In genomic region chr16:24742610-24743009, GRCh38 we compare ENCODE assay signal across 6 cellular contexts. TPM values are rescaled to one million over a fixed set of nuclear protein-coding genes. Genes with fewer than 3 reads are reported as not detected.
DNase-seq lines count a peak whose midpoint lies in the region; ATAC-seq and TF ChIP-seq lines count a peak whose summit lies in the region.
"Not testable (repeated sequence)": the region's sequence is repeated elsewhere in the genome, so short reads cannot be mapped to it uniquely, and the experiment has no call there.

No MANE protein-coding gene starts in this region.

- not testable (repeated sequence) for DNase-seq in T-helper 17 cell; left lung; naive thymus-derived CD4-positive, alpha-beta T cell; gastrocnemius medialis; type B pancreatic cell (ENCODE audit: extremely low spot score, unreplicated experiment)

- H3K9me3 ChIP-seq in T-helper 17 cell (ENCODE audit: control insufficient read depth, low read length, poor library complexity, severe bottlenecking); left lung; naive thymus-derived CD4-positive, alpha-beta T cell (ENCODE audit: control insufficient read depth in 2 of 3, low read length in 3 of 3); gastrocnemius medialis: not testable (repeated sequence)

- H3K36me3 Mint-ChIP-seq in T-helper 17 cell (ENCODE audit: low read depth); activated naive CD4-positive, alpha-beta T cell treated with anti-CD3 and anti-CD28 coated beads, Interleukin-2, amount 50 U/mL, for 24 hours: not testable (repeated sequence)
- peaks cover 4 to 31% (median 14%) of the 10 kb centered on the region in 5 donors for H3K36me3 Mint-ChIP-seq in naive thymus-derived CD4-positive, alpha-beta T cell
- peaks cover 27% of the 10 kb centered on the region for H3K36me3 Mint-ChIP-seq in type B pancreatic cell

- TF ChIP-seq POLR2A in gastrocnemius medialis (IDR thresholded peaks at IDR 0.05): not testable (repeated sequence)

- H3K27me3 Mint-ChIP-seq in T-helper 17 cell; activated naive CD4-positive, alpha-beta T cell treated with anti-CD3 and anti-CD28 coated beads, Interleukin-2, amount 50 U/mL, for 24 hours; naive thymus-derived CD4-positive, alpha-beta T cell; type B pancreatic cell: not testable (repeated sequence)

- H3K4me3 ChIP-seq in left lung; naive thymus-derived CD4-positive, alpha-beta T cell (ENCODE audit: low read length); gastrocnemius medialis: not testable (repeated sequence)

- TF ChIP-seq CTCF in left lung (IDR thresholded peaks at IDR 0.05); gastrocnemius medialis (IDR thresholded peaks at IDR 0.05 in 4 of 5, conservative IDR thresholded peaks at IDR 0.05 in 1 of 5); type B pancreatic cell (conservative IDR thresholded peaks at IDR 0.05): not testable (repeated sequence)

- H3K4me1 Mint-ChIP-seq in T-helper 17 cell (peaks cover 71% of the 10 kb centered on the region), type B pancreatic cell (ENCODE audit: unreplicated experiment) (peaks cover 26% of the 10 kb centered on the region)
- peaks cover 99% of the 10 kb centered on the region for H3K4me1 Mint-ChIP-seq in activated naive CD4-positive, alpha-beta T cell treated with anti-CD3 and anti-CD28 coated beads, Interleukin-2, amount 50 U/mL, for 24 hours
- H3K4me1 Mint-ChIP-seq in naive thymus-derived CD4-positive, alpha-beta T cell: peaks cover 59 to 100% (median 98%) of the 10 kb centered on the region in 7 donors

- intact Hi-C loops in left lung (cut with DNase I): not testable (repeated sequence)
- intact Hi-C loops in naive thymus-derived CD4-positive, alpha-beta T cell (cut with micrococcal nuclease): loop anchor here in 1 of 2 donors (2.0 kb wide), 1 partner anchor 20 kb away; no protein-coding TSS in a partner anchor
- intact Hi-C loops in gastrocnemius medialis (cut with DNase I; ENCODE audit: low total_unique reads): loop anchor here (10.0 kb wide), 1 partner anchor 242 kb away; no protein-coding TSS in a partner anchor

- POLR2A ChIA-PET in naive thymus-derived CD4-positive, alpha-beta T cell (lab: Charles Lee): interaction anchor here (1.3 kb wide), 1 partner anchor 11 kb away, joined by 3 read pairs; no protein-coding TSS in a partner anchor

- ATAC-seq in T-helper 17 cell; naive thymus-derived CD4-positive, alpha-beta T cell; gastrocnemius medialis: not testable (repeated sequence)
- peak; percentile 80 for ATAC-seq in left lung

- H3K36me3 ChIP-seq in left lung; naive thymus-derived CD4-positive, alpha-beta T cell (ENCODE audit: control insufficient read depth in 2 of 3, insufficient read depth in 3 of 3, low read length in 3 of 3); gastrocnemius medialis: not testable (repeated sequence)

- H3K27ac ChIP-seq in left lung; naive thymus-derived CD4-positive, alpha-beta T cell (ENCODE audit: low read depth, low read length): not testable (repeated sequence)
- H3K27ac ChIP-seq in gastrocnemius medialis: peak overlapping the region; percentile 49 to 90 (median 84)

- H3K9me3 Mint-ChIP-seq in activated naive CD4-positive, alpha-beta T cell treated with anti-CD3 and anti-CD28 coated beads, Interleukin-2, amount 50 U/mL, for 24 hours; naive thymus-derived CD4-positive, alpha-beta T cell; type B pancreatic cell: not testable (repeated sequence)

- CTCF ChIA-PET in naive thymus-derived CD4-positive, alpha-beta T cell (lab: Charles Lee): not testable (repeated sequence)

- not testable (repeated sequence) for H3K27me3 ChIP-seq in left lung; naive thymus-derived CD4-positive, alpha-beta T cell (ENCODE audit: control insufficient read depth in 2 of 2, insufficient read depth in 2 of 2, low read length in 2 of 2); gastrocnemius medialis

- H3K4me1 ChIP-seq in left lung: peaks cover 3 to 85% of the 10 kb centered on the region in 2 donors
- peaks cover 10 to 59% of the 10 kb centered on the region in 2 donors for H3K4me1 ChIP-seq in naive thymus-derived CD4-positive, alpha-beta T cell (ENCODE audit: control insufficient read depth in 2 of 2, insufficient read depth in 2 of 2, low read length in 2 of 2)
- peaks cover 94 to 98% of the 10 kb centered on the region in 2 donors for H3K4me1 ChIP-seq in gastrocnemius medialis

- H3K27ac Mint-ChIP-seq in T-helper 17 cell (peak overlapping the region; percentile 30), type B pancreatic cell (peak overlapping the region; percentile 5)
- peak overlapping the region; percentile 14 for H3K27ac Mint-ChIP-seq in activated naive CD4-positive, alpha-beta T cell treated with anti-CD3 and anti-CD28 coated beads, Interleukin-2, amount 50 U/mL, for 24 hours
- H3K27ac Mint-ChIP-seq in naive thymus-derived CD4-positive, alpha-beta T cell: peak overlapping the region in 1 of 9 donors; percentile 16

- not testable (repeated sequence) for H3K4me3 Mint-ChIP-seq in T-helper 17 cell; activated naive CD4-positive, alpha-beta T cell treated with anti-CD3 and anti-CD28 coated beads, Interleukin-2, amount 50 U/mL, for 24 hours; type B pancreatic cell
- peak overlapping the region in 7 of 10 donors; percentile 7 to 60 (median 18) for H3K4me3 Mint-ChIP-seq in naive thymus-derived CD4-positive, alpha-beta T cell

- in situ Hi-C loops in gastrocnemius medialis (cut with MboI; ENCODE audit: low sequenced_read_pairs in 4 of 4): not testable (repeated sequence)

RNA-seq across cellular contexts. Expression of gene TNRC6A, which starts 13.2 kb away (rescaled TPM):
- 10 to 100 TPM; 71.5 to 72.1 TPM for total RNA-seq in T-helper 17 cell
- total RNA-seq in left lung: 10 to 100 TPM; 34.0 to 40.6 TPM
- total RNA-seq in naive thymus-derived CD4-positive, alpha-beta T cell: 100 to 1,000 TPM in 1 of 5 experiments, 10 to 100 TPM in 4; 46.9 to 110 (median 77.8) TPM
- 10 to 100 TPM; 13.4 to 19.8 TPM for polyA plus RNA-seq in naive thymus-derived CD4-positive, alpha-beta T cell
- total RNA-seq in gastrocnemius medialis: 10 to 100 TPM; 16.9 to 26.0 (median 23.1) TPM
- total RNA-seq in type B pancreatic cell (ENCODE audit: low replicate concordance): 40.0 and 65.9 TPM in 2 replicates
